In genomic region chr3:112090899-112091586, GRCh38 we compare ENCODE assay signal across 14 cellular contexts. TPM values are rescaled to one million over a fixed set of nuclear protein-coding genes. Genes with fewer than 3 reads are reported as not detected.
DNase-seq lines count a peak whose midpoint lies in the region; ATAC-seq and TF ChIP-seq lines count a peak whose summit lies in the region.
"Had no signal": no experiment of that assay in that cellular context is flagged by ENCODE, and none has a peak within 500 bp of the region (broad histone marks: within the 10 kb centered on the region; RNA-seq: fewer than 3 reads in every experiment).

No MANE protein-coding gene starts in this region.

- H3K27me3 ChIP-seq in DOHH2 (ENCODE audit: control insufficient read depth, low read length) (no peaks in the 10 kb centered on the region), lower lobe of right lung (ENCODE audit: low read depth) (no peaks in the 10 kb centered on the region)
- H3K27me3 ChIP-seq: adrenal gland had no signal

- H3K4me3 Mint-ChIP-seq in stimulated activated memory B cell treated with anti-CD40 and anti-IgM and Interleukin-4, amounts not matched to agents 10 μg/mL and 1 μg/mL and 100 μg/mL, for 72 hours: no peak overlapping the region
- H3K4me3 Mint-ChIP-seq: CD4-positive, alpha-beta T cell had no signal

- H3K4me2 ChIP-seq in DOHH2 (ENCODE audit: low read length): peak overlapping the region; percentile 40

- peaks cover 34% of the 10 kb centered on the region for H3K27me3 Mint-ChIP-seq in stimulated activated memory B cell treated with anti-CD40 and anti-IgM and Interleukin-4, amounts not matched to agents 10 μg/mL and 1 μg/mL and 100 μg/mL, for 72 hours
- H3K27me3 Mint-ChIP-seq: CD4-positive, alpha-beta T cell had no signal

- H3K4me1 Mint-ChIP-seq in stimulated activated memory B cell treated with anti-CD40 and anti-IgM and Interleukin-4, amounts not matched to agents 10 μg/mL and 1 μg/mL and 100 μg/mL, for 72 hours: peaks cover 34% of the 10 kb centered on the region

- intact Hi-C loops in lower lobe of right lung (cut with DNase I): no loop called here

- H3K27ac Mint-ChIP-seq in stimulated activated memory B cell treated with anti-CD40 and anti-IgM and Interleukin-4, amounts not matched to agents 10 μg/mL and 1 μg/mL and 100 μg/mL, for 72 hours: no peak overlapping the region
- H3K27ac Mint-ChIP-seq: CD4-positive, alpha-beta T cell had no signal

- H3K4me1 ChIP-seq in DOHH2 (ENCODE audit: control insufficient read depth, low read length) (peaks cover 58% of the 10 kb centered on the region), lower lobe of right lung (peaks cover 17% of the 10 kb centered on the region)

- H3K27ac ChIP-seq in C4-2B: peak overlapping the region; percentile 71
- peak overlapping the region; percentile 12; the same call in 1 of the 2 replicates for H3K27ac ChIP-seq in DOHH2 (ENCODE audit: low read depth, low read length)
- no peak overlapping the region for H3K27ac ChIP-seq in lower lobe of right lung
- H3K27ac ChIP-seq: adrenal gland had no signal

- H3K36me3 ChIP-seq in DOHH2 (ENCODE audit: control insufficient read depth, low read length): peaks cover 17% of the 10 kb centered on the region
- no peaks in the 10 kb centered on the region for H3K36me3 ChIP-seq in lower lobe of right lung
- H3K36me3 ChIP-seq: adrenal gland had no signal

- H3K9me2 ChIP-seq in DOHH2 (replicated peaks; ENCODE audit: control insufficient read depth, low read length): no peaks in the 10 kb centered on the region

- H3K9me3 ChIP-seq in DOHH2 (ENCODE audit: control insufficient read depth, insufficient read depth, low read length) (no peaks in the 10 kb centered on the region), lower lobe of right lung (no peaks in the 10 kb centered on the region)
- H3K9me3 ChIP-seq: adrenal gland had no signal

- H3K36me3 Mint-ChIP-seq in stimulated activated memory B cell treated with anti-CD40 and anti-IgM and Interleukin-4, amounts not matched to agents 10 μg/mL and 1 μg/mL and 100 μg/mL, for 72 hours: no peaks in the 10 kb centered on the region

- ATAC-seq in lower lobe of right lung: peak; percentile 2 to 11
- ATAC-seq in GM21786 (IDR thresholded peaks at IDR 0.05; ENCODE audit: unreplicated experiment): no peak
- ATAC-seq in stimulated activated memory B cell treated with anti-CD40 and anti-IgM and Interleukin-4, amounts not matched to agents 10 μg/mL and 1 μg/mL and 100 μg/mL, for 72 hours: no peak

- DNase-seq in NCI-H2196 treated with DMSO at 0.1 percent for 48 hours (lab: John Stamatoyannopoulos, UW; ENCODE audit: unreplicated experiment) (peak; percentile 88), lower lobe of right lung (no peak), occipital lobe (lab: John Stamatoyannopoulos, UW) (no peak), AML-193 (lab: John Stamatoyannopoulos, UW) (no peak)
- DNase-seq: adrenal gland; CD4-positive, alpha-beta T cell; midbrain; NCI-H1930 had no signal

- H3K4me3 ChIP-seq in DOHH2 (ENCODE audit: low read length): peak overlapping the region; percentile 35
- no peak overlapping the region for H3K4me3 ChIP-seq in lower lobe of right lung
- H3K4me3 ChIP-seq: adrenal gland had no signal

- peaks cover 54% of the 10 kb centered on the region for H3K79me2 ChIP-seq in DOHH2 (ENCODE audit: control insufficient read depth, low read length)

- H4K20me1 ChIP-seq in DOHH2 (ENCODE audit: control insufficient read depth, insufficient read depth, low read depth, low read length): no peaks in the 10 kb centered on the region

- no peak for TF ChIP-seq CTCF in C4-2B (conservative IDR thresholded peaks at IDR 0.05)
- no peak for TF ChIP-seq CTCF in DOHH2 (IDR thresholded peaks at IDR 0.05; ENCODE audit: low read depth, low read length, poor library complexity, severe bottlenecking)
- TF ChIP-seq CTCF in lower lobe of right lung (IDR thresholded peaks at IDR 0.05): no peak

- H3K9me3 Mint-ChIP-seq in stimulated activated memory B cell treated with anti-CD40 and anti-IgM and Interleukin-4, amounts not matched to agents 10 μg/mL and 1 μg/mL and 100 μg/mL, for 72 hours: no peaks in the 10 kb centered on the region
- H3K9me3 Mint-ChIP-seq: CD4-positive, alpha-beta T cell had no signal

- peaks cover 9% of the 10 kb centered on the region; the same call in 1 of the 2 replicates for H3F3A ChIP-seq in DOHH2 (ENCODE audit: control insufficient read depth, insufficient read depth)

RNA-seq across cellular contexts. Expression of gene C3orf52, which starts 4.9 kb away (rescaled TPM):
- total RNA-seq in lower lobe of right lung (16.4 TPM), occipital lobe (0.31 TPM)

RNA-seq across cellular contexts. Expression of gene GCSAM, which starts 42.0 kb away (rescaled TPM):
- total RNA-seq in lower lobe of right lung (1.5 TPM), occipital lobe (not detected)
- total RNA-seq: fibroblast of lung had no signal

RNA-seq across cellular contexts. Expression of gene TMPRSS7, which starts 56.5 kb away (rescaled TPM):
- total RNA-seq in lower lobe of right lung (0.15 TPM), occipital lobe (0.47 TPM)
- total RNA-seq: adrenal gland, fibroblast of lung, subcutaneous adipose tissue had no signal

Comparison
In these comparisons a context has a peak if more than half of its experiments do, and no peak if none do; other contexts are left out.
1. ATAC-seq: peak in lower lobe of right lung (2 of 2); none in GM21786 (single experiment) and stimulated activated memory B cell treated with anti-CD40 and anti-IgM and Interleukin-4, amounts not matched to agents 10 μg/mL and 1 μg/mL and 100 μg/mL, for 72 hours (single experiment).
2. RNA of gene C3orf52, which starts 4.9 kb away (total RNA-seq): 16.4 TPM in lower lobe of right lung (single experiment); 0.31 TPM in occipital lobe (single experiment); every median in the first group is over 10 times any median in the second.